Comparison of ENCODE assay signal across 8 cellular contexts in the genomic region with DNA sequence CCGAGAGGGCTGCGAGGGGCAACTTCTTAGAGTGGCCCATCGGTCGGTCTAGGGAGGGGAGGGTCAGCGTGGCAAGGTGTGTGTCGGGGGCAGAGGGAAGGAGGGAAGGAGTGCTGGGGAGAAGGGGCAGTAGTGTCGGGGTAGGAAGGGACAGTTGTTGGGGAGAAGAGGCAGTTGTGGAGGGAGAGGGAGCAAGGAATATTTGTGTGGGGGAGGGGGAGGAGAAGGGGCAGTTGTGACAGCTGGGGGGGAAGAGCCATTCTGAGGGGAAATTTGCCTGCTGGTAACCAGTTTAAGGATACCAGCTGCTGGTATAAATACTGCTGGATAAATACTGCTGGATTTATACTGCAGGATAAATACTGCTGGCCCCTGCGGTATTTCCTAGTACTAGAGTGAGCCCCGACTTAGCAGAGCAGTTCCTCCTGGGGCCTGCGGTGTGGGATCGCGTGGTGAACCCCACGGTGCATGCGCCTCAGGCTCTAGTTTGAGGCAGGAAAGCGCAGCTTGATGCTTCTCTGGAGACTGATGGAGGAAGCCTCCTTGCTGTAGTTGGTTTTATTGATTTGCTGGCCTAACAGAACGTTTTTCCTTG. TPM values are rescaled to one million over a fixed set of nuclear protein-coding genes. Genes with fewer than 3 reads are reported as not detected.
DNase-seq lines count a peak whose midpoint lies in the region; ATAC-seq, FAIRE-seq and TF ChIP-seq lines count a peak whose summit lies in the region.

No MANE protein-coding gene starts in this region.

- CTCF ChIA-PET in CD4-positive, alpha-beta T cell (lab: Charles Lee), result no interaction called here
- CTCF ChIA-PET in mammary epithelial cell (lab: Charles Lee; ENCODE audit: low non-redundant PET), result interaction anchor here (1.4 kb wide), 1 partner anchor 86 kb away, joined by 13 read pairs; no protein-coding TSS in a partner anchor

- no peaks in the 10 kb centered on the region for H3K79me2 ChIP-seq in mammary epithelial cell (ENCODE audit: insufficient read depth, low read length)

- peak in 1 of 10 experiments; percentile 25 for DNase-seq in CD4-positive, alpha-beta T cell
- DNase-seq in MV-4-11 (lab: John Stamatoyannopoulos, UW) (peak; percentile 91), mammary epithelial cell (no peak), upper lobe of right lung (no peak), H54 (ENCODE audit: insufficient read length, low spot score) (no peak)

- H3K4me3 Mint-ChIP-seq in CD4-positive, alpha-beta T cell, result peak overlapping the region; percentile 64

- in situ Hi-C loops in mammary epithelial cell (cut with MboI; ENCODE audit: low sequenced_read_pairs in 2 of 2), result no loop called here

- H3K4me1 ChIP-seq in mammary epithelial cell (ENCODE audit: insufficient read depth, low read length) (peaks cover 8% of the 10 kb centered on the region), mesodermal cell (ENCODE audit: control insufficient read depth, insufficient read depth, low read length, poor library complexity, severe bottlenecking) (peaks cover 4% of the 10 kb centered on the region), upper lobe of right lung (peaks cover 6% of the 10 kb centered on the region)

- H3K36me3 ChIP-seq in mammary epithelial cell (ENCODE audit: insufficient read depth, low read length), result no peaks in the 10 kb centered on the region
- no peaks in the 10 kb centered on the region for H3K36me3 ChIP-seq in mesodermal cell (ENCODE audit: control insufficient read depth, insufficient read depth, low read length)
- no peaks in the 10 kb centered on the region for H3K36me3 ChIP-seq in upper lobe of right lung

- no peaks in the 10 kb centered on the region for H3K9me3 Mint-ChIP-seq in CD4-positive, alpha-beta T cell

- no peaks in the 10 kb centered on the region for H3K9me3 ChIP-seq in CD4-positive, alpha-beta T cell (ENCODE audit: control insufficient read depth, low read length)
- H3K9me3 ChIP-seq in mammary epithelial cell (replicated peaks; ENCODE audit: insufficient read depth, low read length) (no peaks in the 10 kb centered on the region), mesodermal cell (ENCODE audit: control insufficient read depth, low read length) (no peaks in the 10 kb centered on the region), upper lobe of right lung (no peaks in the 10 kb centered on the region)

- intact Hi-C loops in CD4-positive, alpha-beta T cell (cut with DNase I, micrococcal nuclease), result no loop called here
- intact Hi-C loops in mammary epithelial cell (cut with micrococcal nuclease) (loop anchor here (1.0 kb wide), 4 partner anchors 14 to 117 kb away; a partner anchor contains a TSS), upper lobe of right lung (cut with DNase I) (no loop called here)

- no peaks in the 10 kb centered on the region for H4K20me1 ChIP-seq in mammary epithelial cell (ENCODE audit: insufficient read depth, low read length)

- H3K27ac ChIP-seq in CD4-positive, alpha-beta T cell (ENCODE audit: low read depth, low read length), result no peak overlapping the region
- H3K27ac ChIP-seq in mammary epithelial cell (ENCODE audit: insufficient read depth, low read depth, low read length), result no peak overlapping the region
- peak overlapping the region; percentile 69 for H3K27ac ChIP-seq in mesodermal cell (ENCODE audit: low read depth, low read length, severe bottlenecking)
- H3K27ac ChIP-seq in upper lobe of right lung, result no peak overlapping the region

- TF ChIP-seq POLR2A in H54 (IDR thresholded peaks at IDR 0.05; ENCODE audit: low read depth, low read length), result no peak

- H3K4me1 Mint-ChIP-seq in CD4-positive, alpha-beta T cell (ENCODE audit: low read depth), result peaks cover 28% of the 10 kb centered on the region

- peak overlapping the region; percentile 71 to 78 (median 75) for H3K4me3 ChIP-seq in mammary epithelial cell (replicated peaks in 1 of 3; ENCODE audit: insufficient read depth in 1 of 3, low read depth in 2 of 3, low read length in 3 of 3)
- peak overlapping the region; percentile 63 for H3K4me3 ChIP-seq in mesodermal cell (ENCODE audit: extremely low read depth, insufficient read depth, low read length, poor library complexity, severe bottlenecking)
- H3K4me3 ChIP-seq in upper lobe of right lung, result peak overlapping the region; percentile 67

- H3K4me2 ChIP-seq in mammary epithelial cell (ENCODE audit: insufficient read depth, low read depth, low read length), result peak overlapping the region; percentile 97

- no peak overlapping the region for H3K9ac ChIP-seq in mammary epithelial cell (ENCODE audit: insufficient read depth, low read length)

- no peak overlapping the region for H3K27ac Mint-ChIP-seq in CD4-positive, alpha-beta T cell

- no peak for FAIRE-seq in H54 (lab: Jason Lieb, UNC)

- dilution Hi-C loops in mammary epithelial cell (cut with HindIII; ENCODE audit: low sequenced_read_pairs), result no loop called here

- 0% methylated on average over 4 of the region's 16 CpGs for WGBS in mammary epithelial cell (ENCODE audit: low coverage, missing lambda C conversion rate)
- 5 to 18% methylated on average over 7 to 11 of the region's 16 CpGs for WGBS in mesodermal cell (ENCODE audit: insufficient coverage in 2 of 2), 2 experiments

- no TSS peak for BruUV-seq in mammary epithelial cell (replicated peaks; lab: Mats Ljungman, UMichigan)

- POLR2A ChIA-PET in CD4-positive, alpha-beta T cell (lab: Charles Lee), result no interaction called here

- peak overlapping the region; percentile 97 for H2AFZ ChIP-seq in mammary epithelial cell (ENCODE audit: low read depth, low read length)

- H3K27me3 ChIP-seq in CD4-positive, alpha-beta T cell (ENCODE audit: control insufficient read depth, insufficient read depth, low read length), result peaks cover 72% of the 10 kb centered on the region
- H3K27me3 ChIP-seq in mammary epithelial cell (ENCODE audit: insufficient read depth, low read length) (peaks cover 3% of the 10 kb centered on the region), upper lobe of right lung (peaks cover 29% of the 10 kb centered on the region)

- TF ChIP-seq CTCF in CD4-positive, alpha-beta T cell (IDR thresholded peaks at IDR 0.05), result no peak
- TF ChIP-seq CTCF in mammary epithelial cell (conservative IDR thresholded peaks at IDR 0.05 in 1 of 2, IDR thresholded peaks at IDR 0.05 in 1 of 2; ENCODE audit: extremely low read depth in 1 of 2, insufficient read depth in 1 of 2, low read depth in 1 of 2, low read length in 2 of 2) (no peak), upper lobe of right lung (IDR thresholded peaks at IDR 0.05) (no peak)

- H3K36me3 Mint-ChIP-seq in CD4-positive, alpha-beta T cell (ENCODE audit: low read depth), result no peaks in the 10 kb centered on the region

- peak; percentile 82 for ATAC-seq in CD4-positive, alpha-beta T cell (ENCODE audit: poor library complexity)
- ATAC-seq in upper lobe of right lung (peak; percentile 52), HG02678 (IDR thresholded peaks at IDR 0.05; ENCODE audit: unreplicated experiment) (no peak), GM19023 (IDR thresholded peaks at IDR 0.05; ENCODE audit: unreplicated experiment) (no peak)

- H3K27me3 Mint-ChIP-seq in CD4-positive, alpha-beta T cell, result peaks cover 83% of the 10 kb centered on the region

RNA-seq across cellular contexts. Expression of a gene that starts 0.3 kb away (rescaled TPM):
- not detected for total RNA-seq in CD4-positive, alpha-beta T cell
- total RNA-seq in mammary epithelial cell (1 to 10 TPM; 1.8 to 2.7 TPM), upper lobe of right lung (0.58 TPM)
- 1.5 TPM for polyA plus RNA-seq in mammary epithelial cell
- polyA minus RNA-seq in mammary epithelial cell, result 1.0 TPM
- polyA plus RNA-seq in mesodermal cell (2013, experiment 1 of 2), result 1.9 TPM
- 3.4 TPM for polyA plus RNA-seq in mesodermal cell (2013, experiment 2 of 2)

RNA-seq across cellular contexts. Expression of a gene that starts 12.9 kb away (rescaled TPM):
- total RNA-seq in CD4-positive, alpha-beta T cell, result not detected
- total RNA-seq in mammary epithelial cell (1 to 10 TPM; 1.0 to 9.2 TPM), upper lobe of right lung (0.32 TPM)
- polyA plus RNA-seq in mammary epithelial cell, result 3.9 TPM
- polyA minus RNA-seq in mammary epithelial cell, result 11.2 TPM
- 38.0 TPM for polyA plus RNA-seq in mesodermal cell (2013, experiment 1 of 2)
- polyA plus RNA-seq in mesodermal cell (2013, experiment 2 of 2), result 38.0 TPM

RNA-seq across cellular contexts. Expression of a gene that starts 29.6 kb away (rescaled TPM):
- 1 to 10 TPM; 3.9 to 4.0 TPM for total RNA-seq in CD4-positive, alpha-beta T cell
- total RNA-seq in mammary epithelial cell (10 to 100 TPM in 1 of 2 donors, 1 to 10 TPM in 1; 4.3 to 15.9 TPM), upper lobe of right lung (5.7 TPM)
- polyA plus RNA-seq in mammary epithelial cell, result 14.1 TPM
- polyA minus RNA-seq in mammary epithelial cell, result 29.3 TPM
- 19.2 TPM for polyA plus RNA-seq in mesodermal cell (2013, experiment 1 of 2)
- 18.2 TPM for polyA plus RNA-seq in mesodermal cell (2013, experiment 2 of 2)

RNA-seq across cellular contexts. Expression of a gene that starts 30.6 kb away (rescaled TPM):
- total RNA-seq in CD4-positive, alpha-beta T cell, result 10 to 100 TPM; 25.8 to 26.0 TPM
- 10 to 100 TPM; 63.0 to 89.3 TPM for total RNA-seq in mammary epithelial cell
- 60.3 TPM for polyA plus RNA-seq in mammary epithelial cell
- 124 TPM for polyA minus RNA-seq in mammary epithelial cell
- polyA plus RNA-seq in mesodermal cell (2013, experiment 1 of 2), result 85.8 TPM
- 71.2 TPM for polyA plus RNA-seq in mesodermal cell (2013, experiment 2 of 2)
- total RNA-seq in upper lobe of right lung, result 41.7 TPM

Comparison
In these comparisons a context has a peak if more than half of its experiments do, and no peak if none do; other contexts are left out.
1. ATAC-seq: peak in CD4-positive, alpha-beta T cell (single experiment) and upper lobe of right lung (single experiment); none in HG02678 (single experiment) and GM19023 (single experiment).
2. Peak in every context shown above with its lines, with median percentiles within 50 percentile points of each other: H3K4me3 ChIP-seq.